Comparison of ENCODE assay signal across 2 cellular contexts in genomic region chr11:1409852-1410125, GRCh38. TPM values are rescaled to one million over a fixed set of nuclear protein-coding genes. Genes with fewer than 3 reads are reported as not detected.
"Had no signal": no experiment of that assay in that cellular context is flagged by ENCODE, and none has a peak within 500 bp of the region (broad histone marks: within the 10 kb centered on the region; RNA-seq: fewer than 3 reads in every experiment).

No MANE protein-coding gene starts in this region.

RNA-seq across cellular contexts. Expression of gene BRSK2, which starts 20.1 kb away (rescaled TPM):
- total RNA-seq: M059J, SJCRH30 had no signal
